In genomic region chr19:1040476-1041271, GRCh38 we compare ENCODE assay signal across 8 cellular contexts. TPM values are rescaled to one million over a fixed set of nuclear protein-coding genes. Genes with fewer than 3 reads are reported as not detected.
DNase-seq lines count a peak whose midpoint lies in the region; ATAC-seq and TF ChIP-seq lines count a peak whose summit lies in the region.

No MANE protein-coding gene starts in this region.

- peak overlapping the region; percentile 80; the same call in 1 of the 2 replicates for H3K9ac ChIP-seq in iPS-20b (ENCODE audit: low read depth, low read length)
- H3K9ac ChIP-seq in skeletal muscle tissue (ENCODE audit: low read depth in 1 of 3, low read length in 3 of 3), result peak overlapping the region; percentile 77 to 88 (median 79)

- H3K27ac ChIP-seq in WERI-Rb-1 (peak overlapping the region; percentile 84), breast epithelium (peak overlapping the region; percentile 36 to 61), iPS-20b (ENCODE audit: low read length) (no peak overlapping the region), skeletal muscle tissue (ENCODE audit: low read depth, low read length) (peak overlapping the region; percentile 75)

- H3K9me3 ChIP-seq in WERI-Rb-1 (ENCODE audit: severe bottlenecking) (peaks cover 3% of the 10 kb centered on the region), breast epithelium (no peaks in the 10 kb centered on the region), iPS-20b (ENCODE audit: insufficient read depth, low read depth, low read length) (no peaks in the 10 kb centered on the region), skeletal muscle tissue (ENCODE audit: control insufficient read depth in 3 of 3, low read length in 3 of 3) (no peaks in the 10 kb centered on the region)

- peaks cover 0 to 13% of the 10 kb centered on the region in 2 donors for H3K4me1 ChIP-seq in breast epithelium
- no peaks in the 10 kb centered on the region; the same call in 1 of the 2 replicates for H3K4me1 ChIP-seq in iPS-20b (ENCODE audit: insufficient read depth, low read length)
- peaks cover 33 to 43% (median 36%) of the 10 kb centered on the region in 3 donors for H3K4me1 ChIP-seq in skeletal muscle tissue (ENCODE audit: control insufficient read depth in 3 of 3, insufficient read depth in 3 of 3, low read length in 3 of 3)

- ATAC-seq in HG03039 (IDR thresholded peaks at IDR 0.05; ENCODE audit: unreplicated experiment), result peak; percentile 34
- no peak for ATAC-seq in HG03457 (IDR thresholded peaks at IDR 0.05; ENCODE audit: unreplicated experiment)

- DNase-seq in GM12864 (ENCODE audit: low read depth), result peak; percentile 94
- DNase-seq in NCI-H2171 (lab: John Stamatoyannopoulos, UW), result peak; percentile 98
- peak; percentile 98 for DNase-seq in WERI-Rb-1
- DNase-seq in breast epithelium (ENCODE audit: low spot score in 2 of 2), result peak; percentile 87 to 89

- no peak for TF ChIP-seq CTCF in GM12864 (IDR thresholded peaks at IDR 0.05; ENCODE audit: low read depth, low read length, missing control alignments)
- no peak for TF ChIP-seq CTCF in WERI-Rb-1 (IDR thresholded peaks at IDR 0.05; ENCODE audit: low read depth, low read length)
- TF ChIP-seq CTCF in breast epithelium (IDR thresholded peaks at IDR 0.05), result no peak

- intact Hi-C loops in breast epithelium (cut with DNase I; ENCODE audit: low total_unique reads), result no loop called here

- peaks cover 51% of the 10 kb centered on the region for H3K36me3 ChIP-seq in WERI-Rb-1
- no peaks in the 10 kb centered on the region for H3K36me3 ChIP-seq in breast epithelium
- peaks cover 32% of the 10 kb centered on the region for H3K36me3 ChIP-seq in iPS-20b (ENCODE audit: insufficient read depth, low read depth, low read length)
- peaks cover 0 to 2% (median 0%) of the 10 kb centered on the region in 3 donors for H3K36me3 ChIP-seq in skeletal muscle tissue (ENCODE audit: control insufficient read depth in 3 of 3, insufficient read depth in 3 of 3, low read length in 3 of 3)

- H3K27me3 ChIP-seq in WERI-Rb-1 (ENCODE audit: insufficient read depth, low read depth, severe bottlenecking), result no peaks in the 10 kb centered on the region
- H3K27me3 ChIP-seq in breast epithelium, result no peaks in the 10 kb centered on the region
- H3K27me3 ChIP-seq in iPS-20b (ENCODE audit: insufficient read depth, low read length), result no peaks in the 10 kb centered on the region
- no peaks in the 10 kb centered on the region for H3K27me3 ChIP-seq in skeletal muscle tissue (ENCODE audit: control insufficient read depth in 3 of 3, insufficient read depth in 3 of 3, low read length in 3 of 3)

- no peak for TF ChIP-seq POLR2A in breast epithelium (IDR thresholded peaks at IDR 0.05)

- H3K4me3 ChIP-seq in GM12864 (ENCODE audit: low read depth, low read length) (peak overlapping the region; percentile 86), WERI-Rb-1 (ENCODE audit: low read depth, low read length) (peak overlapping the region; percentile 78), breast epithelium (peak overlapping the region; percentile 44 to 63 (median 62)), iPS-20b (ENCODE audit: low read length) (peak overlapping the region; percentile 90), skeletal muscle tissue (ENCODE audit: low read length in 3 of 3) (peak overlapping the region; percentile 74 to 85 (median 83))

RNA-seq across cellular contexts. Expression of gene ABCA7, which starts 0.8 kb away (rescaled TPM):
- total RNA-seq in breast epithelium (10 to 100 TPM in 2 of 3 donors, 1 to 10 TPM in 1; 8.0 to 31.8 (median 26.5) TPM), skeletal muscle tissue (6.8 TPM)

RNA-seq across cellular contexts. Expression of gene CNN2, which starts 14.3 kb away (rescaled TPM):
- total RNA-seq in breast epithelium, result 10 to 100 TPM; 70.4 to 74.1 (median 70.7) TPM
- 40.2 TPM for total RNA-seq in skeletal muscle tissue

RNA-seq across cellular contexts. Expression of gene RNU6-2, which starts 19.4 kb away (rescaled TPM):
- not detected for total RNA-seq in breast epithelium
- total RNA-seq in skeletal muscle tissue, result not detected

RNA-seq across cellular contexts. Expression of gene TMEM259, which starts 19.8 kb away (rescaled TPM):
- total RNA-seq in breast epithelium (100 to 1,000 TPM; 112 to 156 (median 153) TPM), skeletal muscle tissue (25.6 TPM)

RNA-seq across cellular contexts. Expression of gene ARHGAP45, which starts 26.3 kb away (rescaled TPM):
- total RNA-seq in breast epithelium, result 10 to 100 TPM; 18.7 to 43.2 (median 23.9) TPM
- 8.9 TPM for total RNA-seq in skeletal muscle tissue
